ENCODE assay signal across 8 cellular contexts in genomic region chr6:96897396-96898240, GRCh38. TPM values are rescaled to one million over a fixed set of nuclear protein-coding genes. Genes with fewer than 3 reads are reported as not detected.
DNase-seq lines count a peak whose midpoint lies in the region; ATAC-seq and TF ChIP-seq lines count a peak whose summit lies in the region.

TSS of gene NDUFAF4 (minus strand) at chr6:96897891. CDS start at chr6:96897801, 90 bp downstream.

- DNase-seq in EL (peak; percentile 93), GM23338 (ENCODE audit: low spot score) (peak; percentile 97), LHCN-M2 (ENCODE audit: low read depth) (peak; percentile 90), RPMI7951 (ENCODE audit: low read depth) (peak; percentile 89), fibroblast of lung (ENCODE audit: low read depth in 2 of 2) (peak; percentile 89 to 94), natural killer cell (peak; percentile 92)
- peak; percentile 90 to 93 for DNase-seq in activated T-helper 1 cell treated with anti-CD3 and anti-CD28 coated beads, Interleukin-2, amount 50 U/mL, for 16 hours (ENCODE audit: low read depth in 1 of 2, low spot score in 1 of 2)
- peak; percentile 93 for DNase-seq in stimulated activated naive CD4-positive, alpha-beta T cell treated with Interleukin-2 at 50 U/mL for 16 hours (lab: John Stamatoyannopoulos, UW)

- peak within 1 kb of the TSS; percentile 68 for H3K4me3 ChIP-seq in GM23338
- H3K4me3 ChIP-seq in fibroblast of lung (replicated peaks in 1 of 4; ENCODE audit: control extremely low read depth in 1 of 4, insufficient read depth in 1 of 4, low read depth in 3 of 4, low read length in 4 of 4) = peak within 1 kb of the TSS; percentile 78 to 84 (median 80)

- H3K79me2 ChIP-seq in GM23338 (replicated peaks; ENCODE audit: insufficient read depth) = peaks cover 47% of the 10 kb centered on the region
- H3K79me2 ChIP-seq in fibroblast of lung (ENCODE audit: control insufficient read depth, insufficient read depth, low read length) = peaks cover 12% of the 10 kb centered on the region

- H3K4me2 ChIP-seq in GM23338 (peak within 1 kb of the TSS; percentile 81), fibroblast of lung (ENCODE audit: extremely low read depth, insufficient read depth, low read length) (peak within 1 kb of the TSS; percentile 81)

- peak within 1 kb of the TSS; percentile 84 for H3K4me3 Mint-ChIP-seq in GM23338
- peak within 1 kb of the TSS; percentile 92 for H3K4me3 Mint-ChIP-seq in natural killer cell

- H3K27ac ChIP-seq in GM23338 (ENCODE audit: low read depth) (peak within 1 kb of the TSS; percentile 87), fibroblast of lung (ENCODE audit: insufficient read depth, low read length) (peak within 1 kb of the TSS; percentile 67)

- H3K4me1 Mint-ChIP-seq in GM23338 = peaks cover 16% of the 10 kb centered on the region
- H3K4me1 Mint-ChIP-seq in natural killer cell = peaks cover 18 to 19% of the 10 kb centered on the region in 2 donors

- H3F3A ChIP-seq in GM23338 (replicated peaks; ENCODE audit: low read depth) = no peaks in the 10 kb centered on the region

- peak; percentile 77 to 87 for TF ChIP-seq CTCF in GM23338 (conservative IDR thresholded peaks at IDR 0.05; ENCODE audit: low read depth in 2 of 2)
- peak; percentile 79 to 83 for TF ChIP-seq CTCF in fibroblast of lung (conservative IDR thresholded peaks at IDR 0.05 in 1 of 2, IDR thresholded peaks at IDR 0.05 in 1 of 2; ENCODE audit: low read depth in 1 of 2, low read length in 2 of 2)
- peak; percentile 86 for TF ChIP-seq CTCF in natural killer cell (IDR thresholded peaks at IDR 0.05)

- H3K27ac Mint-ChIP-seq in GM23338 (peak within 1 kb of the TSS; percentile 95), natural killer cell (peak within 1 kb of the TSS; percentile 85 to 91)

- H3K36me3 ChIP-seq in GM23338 (ENCODE audit: insufficient read depth) (peaks cover 28% of the 10 kb centered on the region; the same call in 1 of the 2 replicates), fibroblast of lung (ENCODE audit: control insufficient read depth, insufficient read depth, low read length) (peaks cover 2% of the 10 kb centered on the region)

- no peaks in the 10 kb centered on the region for H3K9me2 ChIP-seq in GM23338 (ENCODE audit: insufficient read depth)

- H2AFZ ChIP-seq in GM23338 = peak within 1 kb of the TSS; percentile 94
- H2AFZ ChIP-seq in fibroblast of lung (ENCODE audit: low read length) = peak within 1 kb of the TSS; percentile 93

- H3K27me3 Mint-ChIP-seq in GM23338 (ENCODE audit: insufficient read depth, low read depth, poor library complexity) (peaks cover 2% of the 10 kb centered on the region), natural killer cell (ENCODE audit: low read depth in 2 of 2) (peaks cover 10 to 13% of the 10 kb centered on the region in 2 donors)

- no peaks in the 10 kb centered on the region for H3K27me3 ChIP-seq in GM23338 (ENCODE audit: insufficient read depth)
- H3K27me3 ChIP-seq in fibroblast of lung (ENCODE audit: control insufficient read depth, insufficient read depth, low read length) = no peaks in the 10 kb centered on the region

- intact Hi-C loops in natural killer cell (cut with micrococcal nuclease) = loop anchor here (1.0 to 5.0 kb wide), 4 partner anchors 27 to 385 kb away; partner anchors contain the start of genes KLHL32 and MMS22L

- peak within 1 kb of the TSS; percentile 60 for H3K9ac ChIP-seq in fibroblast of lung (ENCODE audit: insufficient read depth, low read length)

- no peaks in the 10 kb centered on the region for H3K9me3 ChIP-seq in fibroblast of lung (ENCODE audit: control insufficient read depth, insufficient read depth, low read depth, low read length)

- peaks cover 24% of the 10 kb centered on the region for H4K20me1 ChIP-seq in GM23338 (replicated peaks; ENCODE audit: insufficient read depth)
- H4K20me1 ChIP-seq in fibroblast of lung (ENCODE audit: control insufficient read depth, extremely low read depth, insufficient read depth, low read length) = no peaks in the 10 kb centered on the region

- ATAC-seq in GM23338 (peak; percentile 92), natural killer cell (peak; percentile 92 to 98 (median 94))

- H3K36me3 Mint-ChIP-seq in GM23338 (ENCODE audit: low read depth) (peaks cover 23% of the 10 kb centered on the region), natural killer cell (no peaks in the 10 kb centered on the region)

- no peaks in the 10 kb centered on the region for H3K9me3 Mint-ChIP-seq in GM23338
- no peaks in the 10 kb centered on the region for H3K9me3 Mint-ChIP-seq in natural killer cell

- 0 out of 2 replicates have a peak, but pooled peaks cover 4% of the 10 kb centered on the region for H3K4me1 ChIP-seq in GM23338 (ENCODE audit: insufficient read depth)
- no peaks in the 10 kb centered on the region for H3K4me1 ChIP-seq in fibroblast of lung (ENCODE audit: control insufficient read depth, extremely low read depth, insufficient read depth, low read length)

TF ChIP-seq in GM23338, 12 proteins besides CTCF, POLR2A, EP300 and RAD21:
- TF ChIP-seq CREB1 (CRISPR knock-in tag; IDR thresholded peaks at IDR 0.05; ENCODE audit: low read depth) (peak; percentile 68), ETS1 (IDR thresholded peaks at IDR 0.05) (peak; percentile 51; the same call in 1 of the 2 replicates), EZH2 (IDR thresholded peaks at IDR 0.05; ENCODE audit: low read depth, unreplicated experiment) (no peak), ZNF114 (CRISPR knock-in tag; IDR thresholded peaks at IDR 0.05) (no peak), JUNB (IDR thresholded peaks at IDR 0.05; ENCODE audit: unreplicated experiment) (no peak), POLR2AphosphoS5 (IDR thresholded peaks at IDR 0.05; ENCODE audit: low read depth) (peak; percentile 86)

RNA-seq across cellular contexts. Expression of gene NDUFAF4, which starts in this region (rescaled TPM):
- 35.1 and 59.8 TPM in 2 replicates for total RNA-seq in GM23338 (2014; rRNA removed; shearing (Covaris generic))
- polyA plus RNA-seq in GM23338 (2016; fragmentation: Nextera tagmentation; extraction: Ambion mirVana) (205 and 233 TPM in 2 replicates), fibroblast of lung (25.9 and 33.3 TPM in 2 replicates)
- total RNA-seq in LHCN-M2 (2014; rRNA removed) (21.8 and 23.0 TPM in 2 replicates), fibroblast of lung (7.4 and 8.1 TPM in 2 replicates), natural killer cell (10 to 100 TPM; 23.8 to 30.9 (median 29.8) TPM)
- 17.5 TPM for polyA plus RNA-seq in LHCN-M2 (2012)
- 57.1 and 57.6 TPM in 2 replicates for total RNA-seq in RPMI7951 (2014; rRNA removed; shearing (Covaris generic))
- polyA plus RNA-seq in fibroblast of lung (2012) = 21.6 and 25.9 TPM in 2 replicates
- polyA minus RNA-seq in fibroblast of lung (ENCODE audit: low replicate concordance) = 2.2 TPM in 1 of 2 replicates, not detected in the other

Comparison
In these comparisons a context has a peak if more than half of its experiments do, and no peak if none do; other contexts are left out.
1. Peak in every context shown above with its lines: DNase-seq, ATAC-seq, H3K4me3 ChIP-seq and H3K27ac ChIP-seq.